ENCODE assay signal across 8 cellular contexts in genomic region chr9:91192379-91192775, GRCh38.
DNase-seq lines count a peak whose midpoint lies in the region; ATAC-seq, FAIRE-seq and TF ChIP-seq lines count a peak whose summit lies in the region.

No MANE protein-coding gene starts in this region.

- TF ChIP-seq CTCF in MM.1S (IDR thresholded peaks at IDR 0.05; ENCODE audit: low read length) = peak; percentile 39

- peaks cover 46% of the 10 kb centered on the region for H3F3A ChIP-seq in MM.1S (ENCODE audit: insufficient read depth, low read length)

- no peaks in the 10 kb centered on the region for H3K27me3 Mint-ChIP-seq in CD8-positive, alpha-beta memory T cell
- no peaks in the 10 kb centered on the region for H3K27me3 Mint-ChIP-seq in naive thymus-derived CD4-positive, alpha-beta T cell

- ATAC-seq in naive thymus-derived CD4-positive, alpha-beta T cell = no peak
- ATAC-seq in esophagus mucosa = no peak

- no peaks in the 10 kb centered on the region for H3K9me2 ChIP-seq in MM.1S (replicated peaks; ENCODE audit: insufficient read depth, low read length)

- H3K27ac ChIP-seq in CD8-positive, alpha-beta memory T cell (ENCODE audit: low read depth, low read length) = peak overlapping the region; percentile 82
- H3K27ac ChIP-seq in MM.1S (ENCODE audit: low read length) (peak overlapping the region; percentile 99), caudate nucleus (ENCODE audit: low read depth, low read length) (peak overlapping the region; percentile 14)
- H3K27ac ChIP-seq in naive thymus-derived CD4-positive, alpha-beta T cell (ENCODE audit: low read depth, low read length) = no peak overlapping the region

- no peaks in the 10 kb centered on the region for H3K9me3 Mint-ChIP-seq in CD8-positive, alpha-beta memory T cell
- H3K9me3 Mint-ChIP-seq in naive thymus-derived CD4-positive, alpha-beta T cell = peaks cover 0 to 14% (median 0%) of the 10 kb centered on the region in 11 donors

- no peaks in the 10 kb centered on the region for H3K27me3 ChIP-seq in CD8-positive, alpha-beta memory T cell (ENCODE audit: insufficient read depth, low read length, poor library complexity, severe bottlenecking)
- H3K27me3 ChIP-seq in MM.1S (replicated peaks; ENCODE audit: insufficient read depth, low read length) = no peaks in the 10 kb centered on the region
- H3K27me3 ChIP-seq in naive thymus-derived CD4-positive, alpha-beta T cell (ENCODE audit: control insufficient read depth in 2 of 2, insufficient read depth in 2 of 2, low read length in 2 of 2) = no peaks in the 10 kb centered on the region

- no peak overlapping the region for H3K4me3 ChIP-seq in CD8-positive, alpha-beta memory T cell (ENCODE audit: low read length)
- H3K4me3 ChIP-seq in MM.1S (ENCODE audit: low read length) = peak overlapping the region; percentile 43
- H3K4me3 ChIP-seq in naive thymus-derived CD4-positive, alpha-beta T cell (ENCODE audit: low read length) = no peak overlapping the region

- no peak for DNase-seq in CD8-positive, alpha-beta memory T cell
- peak; percentile 99 for DNase-seq in MM.1S
- peak in 1 of 61 donors; percentile 88 for DNase-seq in caudate nucleus (lab: John Stamatoyannopoulos, UW)
- DNase-seq in naive thymus-derived CD4-positive, alpha-beta T cell = no peak
- DNase-seq in HTR-8/SVneo (ENCODE audit: insufficient read length, low spot score) = no peak
- no peak for DNase-seq in glomerular visceral epithelial cell (ENCODE audit: extremely low spot score)
- DNase-seq in islet precursor cell = no peak

- H4K20me1 ChIP-seq in MM.1S (ENCODE audit: insufficient read depth, low read length) = no peaks in the 10 kb centered on the region

- H3K4me1 ChIP-seq in CD8-positive, alpha-beta memory T cell (ENCODE audit: insufficient read depth, low read length) = peaks cover 30% of the 10 kb centered on the region
- peaks cover 42% of the 10 kb centered on the region for H3K4me1 ChIP-seq in MM.1S (ENCODE audit: low read length)
- peaks cover 20% of the 10 kb centered on the region in 2 donors for H3K4me1 ChIP-seq in naive thymus-derived CD4-positive, alpha-beta T cell (ENCODE audit: control insufficient read depth in 2 of 2, insufficient read depth in 2 of 2, low read length in 2 of 2)

- H2AFZ ChIP-seq in MM.1S (ENCODE audit: low read length) = no peak overlapping the region

- POLR2A ChIA-PET in CD8-positive, alpha-beta memory T cell (lab: Charles Lee) = interaction anchor here (0.9 to 2.1 kb wide), 2 partner anchors 17 to 41 kb away, joined by 3 to 8 read pairs; no protein-coding TSS in a partner anchor
- POLR2A ChIA-PET in naive thymus-derived CD4-positive, alpha-beta T cell (lab: Charles Lee) = no interaction called here

- H3K9ac ChIP-seq in MM.1S (ENCODE audit: low read length) = peak overlapping the region; percentile 99

- H3K4me1 Mint-ChIP-seq in CD8-positive, alpha-beta memory T cell = peaks cover 25 to 55% (median 34%) of the 10 kb centered on the region in 3 donors
- peaks cover 6 to 70% (median 34%) of the 10 kb centered on the region in 7 donors for H3K4me1 Mint-ChIP-seq in naive thymus-derived CD4-positive, alpha-beta T cell

- intact Hi-C loops in naive thymus-derived CD4-positive, alpha-beta T cell (cut with micrococcal nuclease) = loop anchor here (2.0 to 10.0 kb wide), 3 partner anchors 18 to 278 kb away; no protein-coding TSS in a partner anchor

- no peaks in the 10 kb centered on the region for H3K9me3 ChIP-seq in CD8-positive, alpha-beta memory T cell (ENCODE audit: low read length)
- no peaks in the 10 kb centered on the region for H3K9me3 ChIP-seq in MM.1S (replicated peaks; ENCODE audit: insufficient read depth, low read length)
- H3K9me3 ChIP-seq in naive thymus-derived CD4-positive, alpha-beta T cell (ENCODE audit: control insufficient read depth in 2 of 3, low read length in 3 of 3) = peaks cover 0 to 3% (median 0%) of the 10 kb centered on the region in 3 experiments

- CTCF ChIA-PET in CD8-positive, alpha-beta memory T cell (lab: Charles Lee) = interaction anchor here (0.9 to 1.6 kb wide), 3 partner anchors 8 to 231 kb away, joined by 3 to 5 read pairs (median 3); partner anchors contain the start of gene NFIL3
- CTCF ChIA-PET in naive thymus-derived CD4-positive, alpha-beta T cell (lab: Charles Lee) = interaction anchor here (0.7 to 1.1 kb wide), 2 partner anchors 11 to 58 kb away, joined by 4 to 6 read pairs; no protein-coding TSS in a partner anchor

- no peaks in the 10 kb centered on the region for H3K36me3 ChIP-seq in CD8-positive, alpha-beta memory T cell (ENCODE audit: insufficient read depth, low read length)
- H3K36me3 ChIP-seq in MM.1S (replicated peaks; ENCODE audit: insufficient read depth, low read length) = no peaks in the 10 kb centered on the region
- no peaks in the 10 kb centered on the region for H3K36me3 ChIP-seq in naive thymus-derived CD4-positive, alpha-beta T cell (ENCODE audit: control insufficient read depth in 2 of 3, insufficient read depth in 3 of 3, low read length in 3 of 3)

- H3K36me3 Mint-ChIP-seq in CD8-positive, alpha-beta memory T cell = no peaks in the 10 kb centered on the region
- peaks cover 0 to 23% (median 0%) of the 10 kb centered on the region in 5 donors for H3K36me3 Mint-ChIP-seq in naive thymus-derived CD4-positive, alpha-beta T cell

- H3K79me2 ChIP-seq in MM.1S (ENCODE audit: low read length) = peaks cover 8% of the 10 kb centered on the region

- FAIRE-seq in HTR-8/SVneo (lab: Jason Lieb, UNC) = no peak

- peak overlapping the region in 7 of 8 donors; percentile 18 to 87 (median 74) for H3K27ac Mint-ChIP-seq in CD8-positive, alpha-beta memory T cell
- peak overlapping the region in 5 of 9 donors; percentile 30 to 90 (median 41) for H3K27ac Mint-ChIP-seq in naive thymus-derived CD4-positive, alpha-beta T cell

- peak overlapping the region; percentile 99 for H3K4me2 ChIP-seq in MM.1S (ENCODE audit: low read depth, low read length)

- H3K4me3 Mint-ChIP-seq in CD8-positive, alpha-beta memory T cell = peak overlapping the region in 4 of 7 donors; percentile 27 to 70 (median 62)
- peak overlapping the region; percentile 57 to 94 (median 78) for H3K4me3 Mint-ChIP-seq in naive thymus-derived CD4-positive, alpha-beta T cell
